In the genomic region with DNA sequence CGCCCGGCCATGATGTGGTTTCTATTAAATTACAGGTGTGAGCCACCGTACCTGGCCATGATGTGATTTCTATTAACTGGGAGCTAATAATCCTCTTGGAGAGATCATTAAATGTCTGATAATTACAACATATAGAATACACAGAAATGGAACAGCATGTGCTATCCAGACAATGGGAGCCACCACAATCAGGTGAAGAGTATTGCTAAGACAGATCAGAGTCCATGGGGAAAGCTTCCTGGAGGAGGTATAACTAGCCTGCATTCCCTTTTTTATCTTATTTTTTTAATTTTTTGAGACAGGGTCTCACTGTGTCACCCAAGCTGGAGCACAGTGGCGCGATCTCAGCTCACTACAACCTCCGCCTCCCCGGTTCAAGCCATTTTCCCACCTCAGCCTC, we compare ENCODE assay signal across 24 cellular contexts.
"Had no signal": no experiment of that assay in that cellular context is flagged by ENCODE, and none has a peak within 500 bp of the region (broad histone marks: within the 10 kb centered on the region; RNA-seq: fewer than 3 reads in every experiment).

No MANE protein-coding gene starts in this region.

- H3K4me3 ChIP-seq: esophagus squamous epithelium, gastroesophageal sphincter, hepatocyte, lung, pancreas, prostate gland, sigmoid colon, skin epidermis, stomach, thoracic aorta had no signal

- H3K4me3 Mint-ChIP-seq: naive B cell, nephron had no signal

- H3K27ac ChIP-seq: gastroesophageal sphincter, hepatocyte, prostate gland, sigmoid colon, skin epidermis, thoracic aorta had no signal

- H3K36me3 Mint-ChIP-seq: naive B cell had no signal

- DNase-seq: dermis blood vessel endothelial cell; esophagus squamous epithelium; foreskin fibroblast; kidney; left cardiac atrium; left ventricle myocardium superior; mesenchymal stem cell; midbrain; naive B cell; occipital lobe; pancreas; sigmoid colon; stimulated activated CD4-positive, alpha-beta T cell treated with anti-CD3 and anti-CD28 coated beads, Interleukin-12 subunit alpha, Interleukin-12 subunit beta, amount 100 ng/mL, for 4 hours; stimulated activated naive CD4-positive, alpha-beta T cell; stomach; substantia nigra; trophoblast cell had no signal

- H3K27me3 ChIP-seq: esophagus squamous epithelium, hepatocyte, pancreas, sigmoid colon, stomach had no signal

- H3K4me1 Mint-ChIP-seq: naive B cell had no signal

- H3K36me3 ChIP-seq: gastroesophageal sphincter, pancreas, prostate gland, sigmoid colon, thoracic aorta had no signal

- H3K27ac Mint-ChIP-seq: naive B cell had no signal

- H3K9me3 Mint-ChIP-seq: naive B cell, nephron had no signal

- H3K9me3 ChIP-seq: esophagus squamous epithelium, gastroesophageal sphincter, pancreas, prostate gland, sigmoid colon, stomach, thoracic aorta had no signal

- H3K4me1 ChIP-seq: gastroesophageal sphincter, prostate gland, sigmoid colon had no signal

- H3K4me2 ChIP-seq: hepatocyte had no signal

- ATAC-seq: gastroesophageal sphincter, left cardiac atrium, left ventricle myocardium superior had no signal
